In genomic region chr17:12665263-12666210, GRCh38 we compare ENCODE assay signal across 1 cellular context.
A peak's percentile ranks its signal among the peaks of the same experiment; 100 is the strongest.
TF ChIP-seq lines count a peak whose summit lies in the region.

Gene MYOCD (plus strand): TSS chr17:12665890. CDS start chr17:12666189, 299 bp downstream.

TF ChIP-seq in WTC11, 78 proteins besides CTCF, POLR2A, EP300 and RAD21 (continued from another document):
- TF ChIP-seq HMGXB4 (CRISPR knock-in tag; IDR thresholded peaks at IDR 0.05): peak; percentile 83; the same call in 1 of the 2 replicates
- no peak for TF ChIP-seq USF1 (CRISPR knock-in tag; IDR thresholded peaks at IDR 0.05)
- TF ChIP-seq ZNF671 (CRISPR knock-in tag; IDR thresholded peaks at IDR 0.05): no peak
- no peak for TF ChIP-seq ELF4 (CRISPR knock-in tag; IDR thresholded peaks at IDR 0.05; ENCODE audit: low read depth)
- TF ChIP-seq MAX (CRISPR knock-in tag; IDR thresholded peaks at IDR 0.05): peak; percentile 55
- no peak for TF ChIP-seq SOX15 (CRISPR knock-in tag; IDR thresholded peaks at IDR 0.05)
- TF ChIP-seq ATF2 (CRISPR knock-in tag; IDR thresholded peaks at IDR 0.05; ENCODE audit: borderline replicate concordance, low read depth): no peak
- no peak for TF ChIP-seq EMX1 (CRISPR knock-in tag; IDR thresholded peaks at IDR 0.05)
- TF ChIP-seq FOXP4 (CRISPR knock-in tag; IDR thresholded peaks at IDR 0.05): no peak
- no peak for TF ChIP-seq ZNF423 (CRISPR knock-in tag; IDR thresholded peaks at IDR 0.05)
- no peak for TF ChIP-seq ERG (CRISPR knock-in tag; IDR thresholded peaks at IDR 0.05)
- no peak for TF ChIP-seq SMAD3 (CRISPR knock-in tag; IDR thresholded peaks at IDR 0.05; ENCODE audit: borderline replicate concordance)
- no peak for TF ChIP-seq ZNF138 (CRISPR knock-in tag; conservative IDR thresholded peaks at IDR 0.05)
- TF ChIP-seq ZNF416 (CRISPR knock-in tag; IDR thresholded peaks at IDR 0.05): no peak
- TF ChIP-seq ZNF232 (CRISPR knock-in tag; IDR thresholded peaks at IDR 0.05): no peak
- TF ChIP-seq ZMAT4 (CRISPR knock-in tag; IDR thresholded peaks at IDR 0.05): no peak
- no peak for TF ChIP-seq HMGA2 (CRISPR knock-in tag; IDR thresholded peaks at IDR 0.05)
- TF ChIP-seq ZNF512 (CRISPR knock-in tag; IDR thresholded peaks at IDR 0.05; ENCODE audit: borderline replicate concordance): no peak
- TF ChIP-seq ZBTB43 (CRISPR knock-in tag; IDR thresholded peaks at IDR 0.05): 0 out of 2 replicates have a peak, but pooled peaks have one; percentile 25
- no peak for TF ChIP-seq OVOL2 (CRISPR knock-in tag; IDR thresholded peaks at IDR 0.05; ENCODE audit: borderline replicate concordance)
- peak; percentile 37; the same call in 1 of the 2 replicates for TF ChIP-seq NFYB (CRISPR knock-in tag; conservative IDR thresholded peaks at IDR 0.05; ENCODE audit: low read depth)
- no peak for TF ChIP-seq STAT6 (CRISPR knock-in tag; conservative IDR thresholded peaks at IDR 0.05; ENCODE audit: low read depth)
- TF ChIP-seq FOXK1 (CRISPR knock-in tag; IDR thresholded peaks at IDR 0.05): no peak
- peak; percentile 79 for TF ChIP-seq GTF2I (CRISPR knock-in tag; conservative IDR thresholded peaks at IDR 0.05)
- TF ChIP-seq MLX (CRISPR knock-in tag; IDR thresholded peaks at IDR 0.05): no peak
- no peak for TF ChIP-seq E2F1 (CRISPR knock-in tag; IDR thresholded peaks at IDR 0.05)
- peak; percentile 39; the same call in 1 of the 2 replicates for TF ChIP-seq ZNF317 (CRISPR knock-in tag; IDR thresholded peaks at IDR 0.05; ENCODE audit: borderline replicate concordance, low read depth)
- TF ChIP-seq ESRRA (CRISPR knock-in tag; IDR thresholded peaks at IDR 0.05; ENCODE audit: borderline replicate concordance): no peak
- TF ChIP-seq MXD4 (CRISPR knock-in tag; IDR thresholded peaks at IDR 0.05; ENCODE audit: borderline replicate concordance): no peak
- 0 out of 2 replicates have a peak, but pooled peaks have one; percentile 7 for TF ChIP-seq USF2 (CRISPR knock-in tag; IDR thresholded peaks at IDR 0.05)
- no peak for TF ChIP-seq PRRX2 (CRISPR knock-in tag; IDR thresholded peaks at IDR 0.05)
- no peak for TF ChIP-seq NR1H2 (CRISPR knock-in tag; IDR thresholded peaks at IDR 0.05)
- no peak for TF ChIP-seq ZSCAN18 (CRISPR knock-in tag; IDR thresholded peaks at IDR 0.05)
- TF ChIP-seq E2F4 (CRISPR knock-in tag; IDR thresholded peaks at IDR 0.05; ENCODE audit: borderline replicate concordance, low read depth): no peak
- no peak for TF ChIP-seq ZNF263 (CRISPR knock-in tag; IDR thresholded peaks at IDR 0.05; ENCODE audit: low read depth)
- no peak for TF ChIP-seq JUN (CRISPR knock-in tag; IDR thresholded peaks at IDR 0.05)
- TF ChIP-seq IRF2 (CRISPR knock-in tag; IDR thresholded peaks at IDR 0.05; ENCODE audit: borderline replicate concordance, low read depth): no peak
- TF ChIP-seq TEAD1 (CRISPR knock-in tag; IDR thresholded peaks at IDR 0.05): 0 out of 2 replicates have a peak, but pooled peaks have one; percentile 27
